ENCODE assay signal across 8 cellular contexts in the genomic region with DNA sequence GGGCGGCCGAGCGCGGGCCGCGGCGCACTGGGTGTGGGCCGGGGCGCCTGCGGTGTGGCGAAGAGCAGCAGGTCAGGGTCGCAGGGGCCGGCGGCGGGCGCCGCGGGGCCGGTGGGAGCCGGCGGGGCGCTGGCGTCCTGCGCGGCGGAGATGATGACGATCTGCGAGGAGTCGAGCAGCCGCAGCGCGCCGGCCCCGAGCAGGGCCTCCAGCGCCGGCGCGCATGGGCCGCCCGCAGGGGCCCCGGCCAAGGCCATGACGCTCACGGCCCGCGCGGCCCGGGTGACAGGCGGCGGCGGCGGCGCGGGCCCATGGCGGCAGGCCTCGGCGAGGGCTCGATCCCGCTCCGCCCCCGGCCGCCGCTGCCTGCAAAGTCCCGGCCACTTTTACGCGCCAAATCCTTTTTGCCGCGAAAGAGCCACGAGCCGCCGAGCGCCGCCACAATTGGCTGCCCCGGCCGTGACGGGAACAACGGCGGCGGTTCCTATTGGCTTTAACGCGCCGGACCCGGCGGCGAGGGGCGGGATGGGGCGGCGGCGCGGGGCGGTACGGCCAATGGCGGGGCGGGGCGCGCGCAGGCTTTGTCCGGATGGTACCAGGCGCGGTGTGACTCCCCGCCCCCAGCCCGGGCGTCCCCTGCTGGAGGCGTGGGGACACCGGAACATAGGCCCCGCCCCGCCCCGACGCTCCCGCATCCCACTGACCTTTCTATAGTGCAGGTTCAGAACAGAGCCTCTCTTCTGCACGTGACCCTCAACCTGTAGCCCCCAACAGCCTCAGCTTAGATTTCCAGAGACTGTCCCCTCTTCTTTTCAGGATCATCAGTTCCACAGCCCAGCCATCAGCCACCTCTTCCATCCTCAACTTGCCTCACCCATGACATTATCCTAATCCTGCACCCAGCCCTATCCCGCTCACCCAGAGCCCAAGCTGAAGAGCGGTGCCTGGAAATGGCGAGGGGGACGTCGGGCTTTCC. TPM values are rescaled to one million over a fixed set of nuclear protein-coding genes. Genes with fewer than 3 reads are reported as not detected.
DNase-seq lines count a peak whose midpoint lies in the region; ATAC-seq and TF ChIP-seq lines count a peak whose summit lies in the region.

A gene with protein sequence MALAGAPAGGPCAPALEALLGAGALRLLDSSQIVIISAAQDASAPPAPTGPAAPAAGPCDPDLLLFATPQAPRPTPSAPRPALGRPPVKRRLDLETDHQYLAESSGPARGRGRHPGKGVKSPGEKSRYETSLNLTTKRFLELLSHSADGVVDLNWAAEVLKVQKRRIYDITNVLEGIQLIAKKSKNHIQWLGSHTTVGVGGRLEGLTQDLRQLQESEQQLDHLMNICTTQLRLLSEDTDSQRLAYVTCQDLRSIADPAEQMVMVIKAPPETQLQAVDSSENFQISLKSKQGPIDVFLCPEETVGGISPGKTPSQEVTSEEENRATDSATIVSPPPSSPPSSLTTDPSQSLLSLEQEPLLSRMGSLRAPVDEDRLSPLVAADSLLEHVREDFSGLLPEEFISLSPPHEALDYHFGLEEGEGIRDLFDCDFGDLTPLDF (minus strand): TSS at position 378 of the 976 bp plus-strand sequence. CDS start 121 bp downstream, at position 257.

- H3K9me3 ChIP-seq in GM23248 (ENCODE audit: low read depth) (no peaks in the 10 kb centered on the region), Karpas-422 (ENCODE audit: low read length) (no peaks in the 10 kb centered on the region), Peyer's patch (no peaks in the 10 kb centered on the region)

- H3K27me3 ChIP-seq in GM23248 (replicated peaks; ENCODE audit: insufficient read depth) (no peaks in the 10 kb centered on the region), Karpas-422 (ENCODE audit: low read length) (no peaks in the 10 kb centered on the region), Peyer's patch (no peaks in the 10 kb centered on the region)

- no peaks in the 10 kb centered on the region for H3K27me3 Mint-ChIP-seq in activated T-cell treated with anti-CD3 and anti-CD28 coated beads, Interleukin-2, amount 50 U/mL, for 4 hours (ENCODE audit: low read depth)

- peak in 1 of 2 donors; percentile 18 for TF ChIP-seq POLR2A in Peyer's patch (IDR thresholded peaks at IDR 0.05)

- WGBS in GM23248 (ENCODE audit: low coverage in 1 of 2, low lambda C conversion rate in 2 of 2, missing lambda C conversion rate in 2 of 2), 2 experiments: 8 to 9% methylated on average over 38 to 62 of the region's 115 CpGs

- H3K79me2 ChIP-seq in GM23248 (ENCODE audit: insufficient read depth): peaks cover 22% of the 10 kb centered on the region
- H3K79me2 ChIP-seq in Karpas-422 (ENCODE audit: low read length): peaks cover 37% of the 10 kb centered on the region

- H3K9me3 Mint-ChIP-seq in activated T-cell treated with anti-CD3 and anti-CD28 coated beads, Interleukin-2, amount 50 U/mL, for 4 hours: no peaks in the 10 kb centered on the region

- TF ChIP-seq CTCF in Peyer's patch (IDR thresholded peaks at IDR 0.05): peak; percentile 28 to 56 (median 48)

- peak within 1 kb of the TSS; percentile 87 for H3K4me3 Mint-ChIP-seq in activated T-cell treated with anti-CD3 and anti-CD28 coated beads, Interleukin-2, amount 50 U/mL, for 4 hours

- peak; percentile 87 to 90 for ATAC-seq in activated T-cell treated with anti-CD3 and anti-CD28 coated beads, Interleukin-2, amount 50 U/mL, for 4 hours
- peak; percentile 94 for ATAC-seq in esophagus mucosa

- no peaks in the 10 kb centered on the region for H3K36me3 Mint-ChIP-seq in activated T-cell treated with anti-CD3 and anti-CD28 coated beads, Interleukin-2, amount 50 U/mL, for 4 hours (ENCODE audit: insufficient read depth)

- H4K20me1 ChIP-seq in GM23248 (ENCODE audit: insufficient read depth) (no peaks in the 10 kb centered on the region), Karpas-422 (ENCODE audit: insufficient read depth, low read depth, low read length) (peaks cover 14% of the 10 kb centered on the region; the same call in 1 of the 2 replicates)

- peaks cover 8% of the 10 kb centered on the region for H3K4me1 ChIP-seq in GM23248 (ENCODE audit: insufficient read depth)
- peaks cover 48% of the 10 kb centered on the region for H3K4me1 ChIP-seq in Karpas-422 (ENCODE audit: low read length)
- H3K4me1 ChIP-seq in Peyer's patch: peaks cover 0 to 19% (median 14%) of the 10 kb centered on the region in 4 donors

- no peaks in the 10 kb centered on the region for H3K36me3 ChIP-seq in GM23248 (ENCODE audit: low read depth)
- no peaks in the 10 kb centered on the region for H3K36me3 ChIP-seq in Karpas-422 (ENCODE audit: insufficient read depth, low read length)
- H3K36me3 ChIP-seq in Peyer's patch: no peaks in the 10 kb centered on the region

- H3K27ac ChIP-seq in GM23248 (peak within 1 kb of the TSS; percentile 30; the same call in 1 of the 2 replicates), Karpas-422 (ENCODE audit: low read length) (peak within 1 kb of the TSS; percentile 98), Peyer's patch (peak within 1 kb of the TSS; percentile 56 to 80 (median 66))

- H3K4me3 ChIP-seq in GM23248 (peak within 1 kb of the TSS; percentile 71), Karpas-422 (ENCODE audit: low read length) (peak within 1 kb of the TSS; percentile 73), Peyer's patch (peak within 1 kb of the TSS; percentile 30 to 73 (median 63))

- H3K4me2 ChIP-seq in GM23248 (ENCODE audit: unreplicated experiment): peak within 1 kb of the TSS; percentile 62
- H3K4me2 ChIP-seq in Karpas-422 (ENCODE audit: low read depth, low read length, poor library complexity, severe bottlenecking): peak within 1 kb of the TSS; percentile 91

- in situ Hi-C loops in GM23248 (cut with MboI): no loop called here

- H3K9ac ChIP-seq in GM23248: peak within 1 kb of the TSS; percentile 66
- peak within 1 kb of the TSS; percentile 89 for H3K9ac ChIP-seq in Karpas-422 (ENCODE audit: low read length)

- peaks cover 45% of the 10 kb centered on the region for H3K4me1 Mint-ChIP-seq in activated T-cell treated with anti-CD3 and anti-CD28 coated beads, Interleukin-2, amount 50 U/mL, for 4 hours (ENCODE audit: low read depth)

- peak within 1 kb of the TSS; percentile 84 for H2AFZ ChIP-seq in GM23248
- H2AFZ ChIP-seq in Karpas-422 (ENCODE audit: low read length): peak within 1 kb of the TSS; percentile 26; the same call in 1 of the 2 replicates

- H3K9me2 ChIP-seq in GM23248 (ENCODE audit: insufficient read depth) (no peaks in the 10 kb centered on the region), Karpas-422 (replicated peaks; ENCODE audit: insufficient read depth, low read length) (no peaks in the 10 kb centered on the region)

- no peaks in the 10 kb centered on the region; the same call in 1 of the 2 replicates for H3F3A ChIP-seq in GM23248 (ENCODE audit: insufficient read depth)

- DNase-seq in Daoy (ENCODE audit: low read depth): peak; percentile 98
- DNase-seq in GM23248: peak; percentile 98
- DNase-seq in Karpas-422: peak; percentile 98
- DNase-seq in Peyer's patch: peak; percentile 93 to 98 (median 98)
- DNase-seq in activated T-cell treated with anti-CD3 and anti-CD28 coated beads, Interleukin-2, amount 50 U/mL, for 4 hours: peak; percentile 91
- peak; percentile 95 for DNase-seq in myocyte (ENCODE audit: low read depth)
- peak; percentile 78 to 92 for DNase-seq in stimulated activated CD8-positive, alpha-beta memory T cell treated with anti-CD3 and anti-CD28 coated beads, Interleukin-7, amount 100 ng/mL, for 4 hours (ENCODE audit: low read depth in 2 of 2)

RNA-seq across cellular contexts. Expression of the gene that starts here (rescaled TPM):
- 20.7 and 23.9 TPM in 2 replicates for total RNA-seq in Daoy (2014; rRNA removed; shearing (Covaris generic))
- total RNA-seq in GM23248 (2014; rRNA removed; shearing (Covaris generic)): 9.0 and 12.9 TPM in 2 replicates
- polyA plus RNA-seq in GM23248 (2016; fragmentation: Nextera tagmentation; extraction: Ambion mirVana): 4.3 and 4.9 TPM in 2 replicates
- total RNA-seq in Karpas-422 (2014; rRNA removed; shearing (Covaris generic); ENCODE audit: low replicate concordance): 19.2 and 37.2 TPM in 2 replicates
- total RNA-seq in Peyer's patch: 10 to 100 TPM in 1 of 4 donors, 1 to 10 TPM in 3; 2.1 to 32.2 (median 4.9) TPM
- total RNA-seq in activated T-cell treated with anti-CD3 and anti-CD28 coated beads, Interleukin-2, amount 50 U/mL, for 4 hours: 10 to 100 TPM; 57.5 to 60.2 (median 57.6) TPM
- 3.7 TPM for total RNA-seq in esophagus mucosa
- total RNA-seq in myocyte: 4.3 and 6.0 TPM in 2 replicates
- 3.8 TPM for polyA plus RNA-seq in myocyte (2012)

Comparison
In these comparisons a context has a peak if more than half of its experiments do, and no peak if none do; other contexts are left out.
1. Peak in every context shown above with its lines: DNase-seq, ATAC-seq, H3K4me3 ChIP-seq and H3K27ac ChIP-seq.
2. H3K27ac ChIP-seq: peak in every context shown above with its lines; median percentile 98 in Karpas-422; 66 in Peyer's patch; 30 in GM23248.